ENCODE assay signal across 11 cellular contexts in genomic region chr2:85310330-85310729, GRCh38. TPM values are rescaled to one million over a fixed set of nuclear protein-coding genes. Genes with fewer than 3 reads are reported as not detected.
DNase-seq lines count a peak whose midpoint lies in the region; ATAC-seq and FAIRE-seq lines count a peak whose summit lies in the region.
"Had no signal": no experiment of that assay in that cellular context is flagged by ENCODE, and none has a peak within 500 bp of the region (broad histone marks: within the 10 kb centered on the region; RNA-seq: fewer than 3 reads in every experiment).

No MANE protein-coding gene starts in this region.

- FAIRE-seq in HTR-8/SVneo (lab: Jason Lieb, UNC), result no peak
- FAIRE-seq: H1 had no signal

- ATAC-seq in GM18861 (IDR thresholded peaks at IDR 0.05; ENCODE audit: unreplicated experiment) (peak; percentile 61), GM21825 (IDR thresholded peaks at IDR 0.05; ENCODE audit: unreplicated experiment) (peak; percentile 49), T-cell (replicated peaks in 1 of 4) (no peak), GM19455 (IDR thresholded peaks at IDR 0.05; ENCODE audit: unreplicated experiment) (no peak)
- ATAC-seq in natural killer cell treated with Interleukin-12 subunit alpha and Interleukin-12 subunit beta and Interleukin-15 and Interleukin-18, amount 100 ng/mL, for 72 hours, result no peak
- ATAC-seq: esophagus mucosa had no signal

- POLR2A ChIA-PET in T-cell (lab: Charles Lee), result interaction anchor here in 1 of 2 donors (2.8 kb wide), 1 partner anchor 9 kb away, joined by 13 read pairs; no protein-coding TSS in a partner anchor

- H3K27ac Mint-ChIP-seq in T-cell, result peak overlapping the region; percentile 90 to 92
- H3K27ac Mint-ChIP-seq in natural killer cell treated with Interleukin-12 subunit alpha and Interleukin-12 subunit beta and Interleukin-15 and Interleukin-18, amount 100 ng/mL, for 72 hours, result peak overlapping the region; percentile 79 to 82

- H3K4me3 Mint-ChIP-seq in T-cell, result peak overlapping the region; percentile 71 to 85 (median 80)
- peak overlapping the region; percentile 92 for H3K4me3 Mint-ChIP-seq in natural killer cell treated with Interleukin-12 subunit alpha and Interleukin-12 subunit beta and Interleukin-15 and Interleukin-18, amount 100 ng/mL, for 72 hours

- peaks cover 3% of the 10 kb centered on the region for H3K36me3 Mint-ChIP-seq in T-cell
- no peaks in the 10 kb centered on the region for H3K36me3 Mint-ChIP-seq in natural killer cell treated with Interleukin-12 subunit alpha and Interleukin-12 subunit beta and Interleukin-15 and Interleukin-18, amount 100 ng/mL, for 72 hours

- CTCF ChIA-PET in T-cell (lab: Charles Lee), result interaction anchor here (1.0 to 1.4 kb wide), 3 partner anchors 9 to 10 kb away, joined by 3 to 10 read pairs (median 3); no protein-coding TSS in a partner anchor

- peaks cover 38 to 48% (median 44%) of the 10 kb centered on the region in 3 donors for H3K4me1 Mint-ChIP-seq in T-cell
- peaks cover 30 to 32% of the 10 kb centered on the region in 2 donors for H3K4me1 Mint-ChIP-seq in natural killer cell treated with Interleukin-12 subunit alpha and Interleukin-12 subunit beta and Interleukin-15 and Interleukin-18, amount 100 ng/mL, for 72 hours (ENCODE audit: low read depth in 2 of 2)

- peaks cover 0 to 2% of the 10 kb centered on the region in 2 donors for H3K27me3 Mint-ChIP-seq in T-cell
- no peaks in the 10 kb centered on the region for H3K27me3 Mint-ChIP-seq in natural killer cell treated with Interleukin-12 subunit alpha and Interleukin-12 subunit beta and Interleukin-15 and Interleukin-18, amount 100 ng/mL, for 72 hours

- H3K9me3 Mint-ChIP-seq in T-cell, result no peaks in the 10 kb centered on the region
- H3K9me3 Mint-ChIP-seq in natural killer cell treated with Interleukin-12 subunit alpha and Interleukin-12 subunit beta and Interleukin-15 and Interleukin-18, amount 100 ng/mL, for 72 hours, result no peaks in the 10 kb centered on the region

- DNase-seq in T-cell, result no peak
- DNase-seq in natural killer cell treated with Interleukin-12 subunit alpha and Interleukin-12 subunit beta and Interleukin-15 and Interleukin-18, amount 100 ng/mL, for 72 hours (ENCODE audit: low spot score), result no peak
- DNase-seq in stimulated activated CD4-positive, alpha-beta T cell treated with anti-CD3 and anti-CD28 coated beads, Interleukin-2, amount 100 ng/mL, for 48 hours, result no peak
- DNase-seq in SW 1271 (lab: John Stamatoyannopoulos, UW), result no peak
- no peak for DNase-seq in HTR-8/SVneo (ENCODE audit: insufficient read length, low spot score)
- DNase-seq: NCI-H226 had no signal

RNA-seq across cellular contexts. Expression of gene TGOLN2, which starts 17.5 kb away (rescaled TPM):
- 100 to 1,000 TPM; 142 to 175 (median 161) TPM for total RNA-seq in T-cell
- total RNA-seq in natural killer cell treated with Interleukin-12 subunit alpha and Interleukin-12 subunit beta and Interleukin-15 and Interleukin-18, amount 100 ng/mL, for 72 hours, result 100 to 1,000 TPM; 133 to 174 TPM

RNA-seq across cellular contexts. Expression of gene RETSAT, which starts 44.0 kb away (rescaled TPM):
- total RNA-seq in T-cell, result 10 to 100 TPM; 24.2 to 36.3 (median 26.5) TPM
- total RNA-seq in natural killer cell treated with Interleukin-12 subunit alpha and Interleukin-12 subunit beta and Interleukin-15 and Interleukin-18, amount 100 ng/mL, for 72 hours, result 10 to 100 TPM; 25.5 to 32.7 TPM

RNA-seq across cellular contexts. Expression of gene ELMOD3, which starts 44.2 kb away (rescaled TPM):
- total RNA-seq in T-cell, result 10 to 100 TPM; 18.8 to 30.9 (median 25.2) TPM
- total RNA-seq in natural killer cell treated with Interleukin-12 subunit alpha and Interleukin-12 subunit beta and Interleukin-15 and Interleukin-18, amount 100 ng/mL, for 72 hours, result 10 to 100 TPM; 19.8 to 19.9 TPM

Comparison
In these comparisons a context has a peak if more than half of its experiments do, and no peak if none do; other contexts are left out.
1. ATAC-seq: peak in GM18861 (single experiment) and GM21825 (single experiment); none in T-cell (0 of 4), natural killer cell treated with Interleukin-12 subunit alpha and Interleukin-12 subunit beta and Interleukin-15 and Interleukin-18, amount 100 ng/mL, for 72 hours (0 of 2) and GM19455 (single experiment).